ENCODE assay signal across 1 cellular context in genomic region chr10:33052915-33053810, GRCh38.
TF ChIP-seq lines count a peak whose summit lies in the region.

No MANE protein-coding gene starts in this region.

TF ChIP-seq in K562, 482 proteins besides CTCF, POLR2A, EP300 and RAD21 (continued from another document):
- TF ChIP-seq E2F6 (IDR thresholded peaks at IDR 0.05; ENCODE audit: borderline replicate concordance in 1 of 2, extremely low read depth in 1 of 2, insufficient read depth in 1 of 2, insufficient read length in 1 of 2, low read depth in 1 of 2, low read length in 1 of 2, poor library complexity in 1 of 2, severe bottlenecking in 1 of 2) (no peak), HNRNPK (IDR thresholded peaks at IDR 0.05; ENCODE audit: low read depth, low read length, poor library complexity, severe bottlenecking) (no peak), CAMTA2 (CRISPR knock-in tag; conservative IDR thresholded peaks at IDR 0.05) (no peak), POLR2AphosphoS5 (IDR thresholded peaks at IDR 0.05; ENCODE audit: control insufficient read depth, insufficient read depth, low read depth, low read length) (no peak), ATF1 (CRISPR knock-in tag; IDR thresholded peaks at IDR 0.05) (no peak), ATF1 (tag; IDR thresholded peaks at IDR 0.05) (no peak), ELK3 (CRISPR knock-in tag; IDR thresholded peaks at IDR 0.05) (no peak)
